ENCODE assay signal across 2 cellular contexts in the genomic region with DNA sequence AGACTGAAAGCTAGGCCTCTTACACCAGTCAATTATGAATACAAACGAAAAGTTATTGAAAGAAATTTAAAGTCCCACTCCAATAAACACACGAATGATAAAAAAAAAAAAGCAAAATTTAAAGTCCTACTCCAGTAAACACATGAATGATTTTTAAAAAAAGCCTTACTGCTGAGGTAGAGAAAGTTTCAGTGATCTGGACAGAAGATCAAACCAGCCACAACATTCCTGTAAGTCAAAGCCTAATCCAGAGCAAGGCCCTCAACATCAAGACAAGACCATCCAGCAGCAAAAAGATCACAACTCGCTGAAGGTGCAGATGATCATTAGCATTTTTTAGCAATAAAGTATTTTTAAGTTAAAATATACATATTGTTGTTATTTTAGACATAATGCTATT.
TF ChIP-seq lines count a peak whose summit lies in the region.

No MANE protein-coding gene starts in this region.

TF ChIP-seq in H1, 55 proteins besides CTCF, POLR2A, EP300 and RAD21 (continued from another document):
- no peak for TF ChIP-seq YY1 (IDR thresholded peaks at IDR 0.05; ENCODE audit: low read depth, low read length)

TF ChIP-seq in GM12891, 5 proteins besides CTCF, POLR2A, EP300 and RAD21 (continued from another document):
- TF ChIP-seq POLR2AphosphoS5 (IDR thresholded peaks at IDR 0.05; ENCODE audit: low read depth, low read length): no peak
